ENCODE assay signal across 9 cellular contexts in the genomic region with DNA sequence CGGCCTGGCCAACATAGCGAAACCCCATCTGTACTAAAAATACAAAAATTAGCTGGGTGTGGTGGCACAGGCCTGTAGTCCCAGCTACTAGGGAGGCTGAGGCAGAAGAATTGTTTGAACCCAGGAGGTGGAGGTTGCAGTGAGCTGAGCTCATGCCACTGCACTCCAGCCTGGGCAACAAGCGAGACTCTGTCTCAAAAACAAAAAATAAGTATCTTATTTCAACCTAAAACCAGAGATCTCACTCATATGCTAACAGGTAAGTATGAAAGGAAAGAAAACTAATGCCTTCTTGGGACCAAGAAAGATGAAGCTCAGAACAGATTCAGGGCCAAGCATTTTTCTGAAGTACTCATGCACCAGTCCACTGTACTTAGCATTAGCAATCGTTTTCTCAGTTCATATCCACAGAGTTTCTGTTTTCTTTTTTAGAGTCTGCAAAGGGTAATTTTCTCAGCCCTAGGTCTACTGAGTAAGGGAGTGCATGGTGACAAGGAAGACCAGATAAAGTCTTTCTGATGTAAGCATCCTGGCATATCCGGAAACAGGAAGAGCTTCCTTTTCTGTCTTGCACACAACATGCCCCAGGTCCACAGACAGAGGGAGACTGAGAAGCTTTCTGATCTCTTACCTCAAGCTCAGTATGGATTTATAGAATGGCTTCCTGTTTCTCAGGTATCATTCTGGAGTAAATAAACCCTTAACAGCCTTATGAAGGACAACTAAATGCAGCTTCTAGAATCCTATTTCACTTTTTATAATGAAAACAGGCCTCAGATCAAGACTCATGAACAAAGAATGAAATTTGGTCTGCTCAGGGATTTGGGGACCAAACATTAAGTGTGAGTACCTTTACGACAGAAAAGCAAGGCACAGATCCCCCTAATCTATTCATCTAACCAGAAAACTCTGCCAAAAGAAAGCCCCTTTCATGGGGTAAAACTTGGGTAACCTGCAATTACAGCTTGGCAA. TPM values are rescaled to one million over a fixed set of nuclear protein-coding genes. Genes with fewer than 3 reads are reported as not detected.
DNase-seq lines count a peak whose midpoint lies in the region; ATAC-seq, FAIRE-seq and TF ChIP-seq lines count a peak whose summit lies in the region.
"Had no signal": no experiment of that assay in that cellular context is flagged by ENCODE, and none has a peak within 500 bp of the region (broad histone marks: within the 10 kb centered on the region; RNA-seq: fewer than 3 reads in every experiment).

No MANE protein-coding gene starts in this region.

- H2AFZ ChIP-seq in GM23338: no peak overlapping the region

- ATAC-seq in T-helper 17 cell (peak; percentile 71), GM23338 (no peak)

- TF ChIP-seq CTCF in BJ (IDR thresholded peaks at IDR 0.05; ENCODE audit: insufficient read depth, low read depth, low read length) (peak; percentile 10; the same call in 1 of the 2 replicates), GM23338 (conservative IDR thresholded peaks at IDR 0.05; ENCODE audit: low read depth in 2 of 2) (no peak)

- peak overlapping the region; percentile 88 for H3K27ac Mint-ChIP-seq in T-helper 17 cell
- H3K27ac Mint-ChIP-seq in GM23338: no peak overlapping the region

- H3K9me3 Mint-ChIP-seq in GM23338: no peaks in the 10 kb centered on the region

- H3K4me3 ChIP-seq in BJ (ENCODE audit: low read depth, low read length): no peak overlapping the region
- no peak overlapping the region for H3K4me3 ChIP-seq in GM23338
- H3K4me3 ChIP-seq: esophagus muscularis mucosa had no signal

- POLR2A ChIA-PET in BJ (lab: Charles Lee): no interaction called here

- no peaks in the 10 kb centered on the region for H3K36me3 ChIP-seq in BJ (ENCODE audit: control insufficient read depth, insufficient read depth, low read length)
- no peaks in the 10 kb centered on the region for H3K36me3 ChIP-seq in GM23338 (ENCODE audit: insufficient read depth)
- H3K36me3 ChIP-seq: esophagus muscularis mucosa had no signal

- H3K27me3 ChIP-seq in BJ (ENCODE audit: control insufficient read depth, insufficient read depth, low read length) (no peaks in the 10 kb centered on the region), GM23338 (ENCODE audit: insufficient read depth) (no peaks in the 10 kb centered on the region)
- H3K27me3 ChIP-seq: esophagus muscularis mucosa had no signal

- no peak overlapping the region for H3K27ac ChIP-seq in GM23338 (ENCODE audit: low read depth)
- H3K27ac ChIP-seq: esophagus muscularis mucosa had no signal

- H3K4me3 Mint-ChIP-seq in T-helper 17 cell (peak overlapping the region; percentile 73), GM23338 (no peak overlapping the region)

- H3K4me1 ChIP-seq in GM23338 (ENCODE audit: insufficient read depth): peaks cover 5% of the 10 kb centered on the region

- no peaks in the 10 kb centered on the region for H3K79me2 ChIP-seq in GM23338 (replicated peaks; ENCODE audit: insufficient read depth)

- no peak overlapping the region for H3K4me2 ChIP-seq in GM23338

- H3F3A ChIP-seq in GM23338 (replicated peaks; ENCODE audit: low read depth): no peaks in the 10 kb centered on the region; the same call in 1 of the 2 replicates

- CTCF ChIA-PET in BJ (lab: Yijun Ruan, JAX): interaction anchor here (0.9 to 8.2 kb wide), 10 partner anchors 9 to 119 kb away, joined by 3 to 99 read pairs (median 7); no protein-coding TSS in a partner anchor

- peak; percentile 94 for FAIRE-seq in GM18507 (lab: Jason Lieb, UNC)

- DNase-seq in BJ (ENCODE audit: low read depth) (no peak), GM18507 (ENCODE audit: extremely low spot score, insufficient read length, low read depth) (no peak), T-helper 17 cell (no peak), erythroblast (lab: John Stamatoyannopoulos, UW) (peak; percentile 54 to 76), NCI-H2227 treated with DMSO at 0.1 percent for 48 hours (lab: John Stamatoyannopoulos, UW) (no peak), GM23338 (ENCODE audit: low spot score) (no peak), cerebellar nuclear complex (lab: John Stamatoyannopoulos, UW) (no peak), NCI-H526 treated with DMSO at 0.1 percent for 48 hours (lab: John Stamatoyannopoulos, UW) (no peak)

- no peaks in the 10 kb centered on the region for H3K36me3 Mint-ChIP-seq in T-helper 17 cell (ENCODE audit: low read depth)
- no peaks in the 10 kb centered on the region for H3K36me3 Mint-ChIP-seq in GM23338 (ENCODE audit: low read depth)

- no peak for TF ChIP-seq POLR2A in erythroblast (IDR thresholded peaks at IDR 0.05; ENCODE audit: low read length)

- H4K20me1 ChIP-seq in GM23338 (replicated peaks; ENCODE audit: insufficient read depth): no peaks in the 10 kb centered on the region

- no peaks in the 10 kb centered on the region for H3K9me2 ChIP-seq in GM23338 (ENCODE audit: insufficient read depth)

- no peaks in the 10 kb centered on the region for H3K9me3 ChIP-seq in T-helper 17 cell (ENCODE audit: control insufficient read depth, low read length, poor library complexity, severe bottlenecking)
- H3K9me3 ChIP-seq: esophagus muscularis mucosa had no signal

- H3K4me1 Mint-ChIP-seq in T-helper 17 cell (peaks cover 26% of the 10 kb centered on the region), GM23338 (peaks cover 14% of the 10 kb centered on the region)

- no peaks in the 10 kb centered on the region for H3K27me3 Mint-ChIP-seq in T-helper 17 cell
- H3K27me3 Mint-ChIP-seq in GM23338 (ENCODE audit: insufficient read depth, low read depth, poor library complexity): peaks cover 11% of the 10 kb centered on the region

TF ChIP-seq in GM23338, 12 proteins besides CTCF, POLR2A, EP300 and RAD21 (continues in another document):
- TF ChIP-seq CREB1 (CRISPR knock-in tag; IDR thresholded peaks at IDR 0.05; ENCODE audit: low read depth) (no peak), ZNF462 (CRISPR knock-in tag; IDR thresholded peaks at IDR 0.05) (no peak), NANOG (IDR thresholded peaks at IDR 0.05; ENCODE audit: borderline replicate concordance) (no peak), POLR2AphosphoS5 (IDR thresholded peaks at IDR 0.05; ENCODE audit: low read depth) (no peak), EZH2 (IDR thresholded peaks at IDR 0.05; ENCODE audit: low read depth, unreplicated experiment) (no peak), EZH2phosphoT487 (IDR thresholded peaks at IDR 0.05; ENCODE audit: unreplicated experiment) (no peak), ZNF114 (CRISPR knock-in tag; IDR thresholded peaks at IDR 0.05) (no peak)

RNA-seq across cellular contexts. Expression of gene FOXJ1, which starts 38.7 kb away (rescaled TPM):
- polyA plus RNA-seq in BJ (2011; rRNA removed) (not detected in 2 replicates), GM23338 (2016; fragmentation: Nextera tagmentation; extraction: Ambion mirVana) (2.3 and 2.8 TPM in 2 replicates)
- polyA minus RNA-seq in BJ (2011; rRNA and poly(A)+ RNA removed): not detected in 2 replicates
- 1 to 10 TPM; 1.3 to 2.1 TPM for total RNA-seq in T-helper 17 cell
- 8.7 and 12.3 TPM in 2 replicates for total RNA-seq in GM23338 (2014; rRNA removed; shearing (Covaris generic))

Comparison
In these comparisons a context has a peak if more than half of its experiments do, and no peak if none do; other contexts are left out.
1. DNase-seq: peak in erythroblast (2 of 2); none in BJ (single experiment), GM18507 (single experiment), T-helper 17 cell (0 of 3), NCI-H2227 treated with DMSO at 0.1 percent for 48 hours (single experiment), GM23338 (single experiment), cerebellar nuclear complex (0 of 2) and NCI-H526 treated with DMSO at 0.1 percent for 48 hours (single experiment).